Comparison of ENCODE assay signal across 8 cellular contexts in genomic region chr3:151084893-151085226, GRCh38. TPM values are rescaled to one million over a fixed set of nuclear protein-coding genes. Genes with fewer than 3 reads are reported as not detected.
A peak's percentile ranks its signal among the peaks of the same experiment; 100 is the strongest.
DNase-seq lines count a peak whose midpoint lies in the region; ATAC-seq and TF ChIP-seq lines count a peak whose summit lies in the region.

No MANE protein-coding gene starts in this region.

- no peak for TF ChIP-seq CTCF in heart left ventricle (IDR thresholded peaks at IDR 0.05)
- TF ChIP-seq CTCF in brain microvascular endothelial cell (IDR thresholded peaks at IDR 0.05; ENCODE audit: low read depth, low read length, missing control alignments), result no peak
- TF ChIP-seq CTCF in upper lobe of right lung (IDR thresholded peaks at IDR 0.05), result no peak

- in situ Hi-C loops in brain microvascular endothelial cell (cut with HindIII; ENCODE audit: low pct_ligation_motif_present, low sequenced_read_pairs), result no loop called here

- peak overlapping the region; percentile 42 to 82 (median 66) for H3K4me3 ChIP-seq in heart left ventricle
- peak overlapping the region; percentile 59 for H3K4me3 ChIP-seq in brain microvascular endothelial cell (ENCODE audit: low read depth, low read length)
- peak overlapping the region; percentile 84 for H3K4me3 ChIP-seq in mesodermal cell (ENCODE audit: extremely low read depth, insufficient read depth, low read length, poor library complexity, severe bottlenecking)
- H3K4me3 ChIP-seq in upper lobe of right lung, result peak overlapping the region; percentile 61

- H3K36me3 ChIP-seq in heart left ventricle (no peaks in the 10 kb centered on the region), brain microvascular endothelial cell (replicated peaks) (no peaks in the 10 kb centered on the region), mesodermal cell (ENCODE audit: control insufficient read depth, insufficient read depth, low read length) (no peaks in the 10 kb centered on the region), upper lobe of right lung (no peaks in the 10 kb centered on the region)

- intact Hi-C loops in heart left ventricle (cut with DNase I) (loop anchor here in 2 of 10 donors (5.0 kb wide), 2 partner anchors 62 to 363 kb away; no protein-coding TSS in a partner anchor), left cardiac atrium (cut with DNase I) (loop anchor here in 1 of 2 donors (5.0 kb wide), 1 partner anchor 378 kb away; no protein-coding TSS in a partner anchor), upper lobe of right lung (cut with DNase I) (no loop called here)

- no peak overlapping the region for H3K27ac ChIP-seq in heart left ventricle
- H3K27ac ChIP-seq in brain microvascular endothelial cell, result no peak overlapping the region
- no peak overlapping the region for H3K27ac ChIP-seq in mesodermal cell (ENCODE audit: low read depth, low read length, severe bottlenecking)
- H3K27ac ChIP-seq in upper lobe of right lung, result no peak overlapping the region

- DNase-seq in heart left ventricle (no peak), left cardiac atrium (no peak), brain microvascular endothelial cell (no peak), upper lobe of right lung (no peak), SIG-M5 (lab: John Stamatoyannopoulos, UW) (no peak)
- DNase-seq in activated CD4-positive, CD25-positive, alpha-beta regulatory T cell (lab: John Stamatoyannopoulos, UW), result no peak

- TF ChIP-seq POLR2A in heart left ventricle (IDR thresholded peaks at IDR 0.05), result no peak

- peaks cover 0 to 27% (median 7%) of the 10 kb centered on the region in 12 donors for H3K4me1 ChIP-seq in heart left ventricle
- H3K4me1 ChIP-seq in mesodermal cell (ENCODE audit: control insufficient read depth, insufficient read depth, low read length, poor library complexity, severe bottlenecking), result no peaks in the 10 kb centered on the region
- H3K4me1 ChIP-seq in upper lobe of right lung, result peaks cover 10% of the 10 kb centered on the region

- peaks cover 0 to 58% (median 18%) of the 10 kb centered on the region in 9 donors for H3K27me3 ChIP-seq in heart left ventricle
- H3K27me3 ChIP-seq in brain microvascular endothelial cell (replicated peaks), result peaks cover 2% of the 10 kb centered on the region
- H3K27me3 ChIP-seq in upper lobe of right lung, result peaks cover 43% of the 10 kb centered on the region

- WGBS in heart left ventricle, 4 donors, result 37 to 44% (median 41%) methylated on average over 14 of the region's 14 CpGs
- 44 to 47% methylated on average over 13 of the region's 14 CpGs for WGBS in mesodermal cell (ENCODE audit: insufficient coverage in 2 of 2), 2 experiments

- H3K9me3 ChIP-seq in heart left ventricle (no peaks in the 10 kb centered on the region), mesodermal cell (ENCODE audit: control insufficient read depth, low read length) (no peaks in the 10 kb centered on the region), upper lobe of right lung (no peaks in the 10 kb centered on the region)

- ATAC-seq in heart left ventricle (no peak), left cardiac atrium (no peak), upper lobe of right lung (no peak), HG03565 (IDR thresholded peaks at IDR 0.05; ENCODE audit: unreplicated experiment) (no peak)

RNA-seq across cellular contexts. Expression of gene MED12L, which starts 0.6 kb away (rescaled TPM):
- total RNA-seq in heart left ventricle (1 to 10 TPM in 2 of 9 donors, under 1 TPM in 7; 0.12 to 2.1 (median 0.50) TPM), left cardiac atrium (under 1 TPM; 0.44 to 0.50 TPM), upper lobe of right lung (0.69 TPM)
- polyA plus RNA-seq in heart left ventricle, result under 1 TPM; 0.06 to 0.08 TPM
- 5.4 TPM for polyA plus RNA-seq in mesodermal cell (2013, experiment 1 of 2)
- polyA plus RNA-seq in mesodermal cell (2013, experiment 2 of 2), result 3.1 TPM
